ENCODE assay signal across 8 cellular contexts in the genomic region with DNA sequence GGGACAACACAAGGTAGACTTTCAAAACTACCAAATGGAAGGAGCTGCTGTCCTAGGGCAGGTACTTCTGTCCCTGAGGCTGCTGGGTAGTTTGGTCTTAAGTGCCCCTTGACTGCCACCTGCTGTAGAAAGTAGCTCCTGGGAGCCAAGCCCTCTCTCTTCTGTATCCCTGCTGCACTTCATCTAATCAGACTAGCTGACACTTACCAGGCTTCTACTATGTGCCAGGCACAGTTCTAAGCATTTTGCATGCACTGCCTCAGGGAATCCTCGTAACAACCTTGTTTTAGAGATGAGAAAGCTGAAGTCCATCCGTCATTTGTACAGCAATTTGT. TPM values are rescaled to one million over a fixed set of nuclear protein-coding genes. Genes with fewer than 3 reads are reported as not detected.
DNase-seq lines count a peak whose midpoint lies in the region; ATAC-seq, FAIRE-seq and TF ChIP-seq lines count a peak whose summit lies in the region.

No MANE protein-coding gene starts in this region.

- no peak overlapping the region for H3K56ac ChIP-seq in H9 (ENCODE audit: insufficient read length, low read depth, low read length)

- H3K4me1 Mint-ChIP-seq in H9 (peaks cover 3 to 8% of the 10 kb centered on the region in 2 experiments), astrocyte (ENCODE audit: low read depth, unreplicated experiment) (peaks cover 21% of the 10 kb centered on the region)

- no peaks in the 10 kb centered on the region for H3K79me1 ChIP-seq in H9 (ENCODE audit: insufficient read depth, low read depth, low read length, poor library complexity, severe bottlenecking)

- H2BK20ac ChIP-seq in H9 (ENCODE audit: low read depth, low read length, poor library complexity, severe bottlenecking), result no peak overlapping the region

- no peak overlapping the region for H3K4me3 ChIP-seq in OCI-LY7 (ENCODE audit: low read depth, low read length, poor library complexity, severe bottlenecking)
- no peak overlapping the region for H3K4me3 ChIP-seq in astrocyte (ENCODE audit: insufficient read depth, low read depth, low read length)

- no peak overlapping the region for H3K23ac ChIP-seq in H9 (ENCODE audit: insufficient read length, low read depth, low read length)

- no peak overlapping the region for H2BK15ac ChIP-seq in H9 (ENCODE audit: low read depth, low read length)

- no peaks in the 10 kb centered on the region for H4K20me1 ChIP-seq in H9 (ENCODE audit: control insufficient read depth, insufficient read depth, insufficient read length)
- H4K20me1 ChIP-seq in OCI-LY7 (ENCODE audit: insufficient read depth, low read length), result no peaks in the 10 kb centered on the region
- H4K20me1 ChIP-seq in astrocyte (ENCODE audit: insufficient read depth, low read length), result no peaks in the 10 kb centered on the region

- POLR2A ChIA-PET in OCI-LY7 (lab: Charles Lee), result interaction anchor here (0.5 to 1.6 kb wide), 3 partner anchors 15 to 951 kb away, joined by 4 to 7 read pairs (median 5); partner anchors contain the start of gene SRSF4

- H2AFZ ChIP-seq in H9 (ENCODE audit: low read length) (no peak overlapping the region), OCI-LY7 (ENCODE audit: low read length) (no peak overlapping the region), astrocyte (ENCODE audit: low read depth, low read length) (no peak overlapping the region)

- ATAC-seq in GM19463 (IDR thresholded peaks at IDR 0.05; ENCODE audit: unreplicated experiment), result no peak

- H3K18ac ChIP-seq in H9 (ENCODE audit: insufficient read length, low read depth, low read length), result no peak overlapping the region

- peaks cover 39% of the 10 kb centered on the region for H3K36me3 ChIP-seq in OCI-LY7 (ENCODE audit: insufficient read depth, low read length)
- H3K36me3 ChIP-seq in astrocyte (ENCODE audit: insufficient read depth, low read length), result peaks cover 17% of the 10 kb centered on the region

- H3K14ac ChIP-seq in H9 (ENCODE audit: insufficient read depth, low read length), result no peak overlapping the region

- no peak overlapping the region for H2AK5ac ChIP-seq in H9 (ENCODE audit: insufficient read length, low read length)

- H3K27me3 ChIP-seq in H9 (ENCODE audit: insufficient read depth, low read length) (no peaks in the 10 kb centered on the region), astrocyte (ENCODE audit: insufficient read depth, low read length) (no peaks in the 10 kb centered on the region)

- H3K36me3 Mint-ChIP-seq in H9 (ENCODE audit: insufficient read depth in 1 of 3, low read depth in 3 of 3), result peaks cover 16 to 53% (median 52%) of the 10 kb centered on the region in 3 experiments; a peak in 6 of 7 replicates
- H3K36me3 Mint-ChIP-seq in astrocyte (ENCODE audit: low read depth, unreplicated experiment), result peaks cover 21% of the 10 kb centered on the region

- no CpG with 5 or more reads among the region's 2 CpGs for WGBS in H9 (ENCODE audit: extremely low coverage, insufficient read length, low lambda C conversion rate)

- H3K27ac Mint-ChIP-seq in H9, result no peak overlapping the region
- H3K27ac Mint-ChIP-seq in astrocyte (ENCODE audit: unreplicated experiment), result peak overlapping the region; percentile 87

- FAIRE-seq in astrocyte (lab: Jason Lieb, UNC), result no peak

- H3K27ac ChIP-seq in H9 (ENCODE audit: insufficient read length, low read depth, low read length) (no peak overlapping the region), OCI-LY7 (ENCODE audit: low read depth, low read length, poor library complexity, severe bottlenecking) (no peak overlapping the region), astrocyte (ENCODE audit: low read depth, low read length) (peak overlapping the region; percentile 52)

- H3K27me3 Mint-ChIP-seq in H9 (ENCODE audit: low read depth) (no peaks in the 10 kb centered on the region), astrocyte (ENCODE audit: low read depth, unreplicated experiment) (peaks cover 1% of the 10 kb centered on the region)

- H3K79me2 ChIP-seq in H9 (ENCODE audit: insufficient read depth, low read length), result no peaks in the 10 kb centered on the region
- no peaks in the 10 kb centered on the region for H3K79me2 ChIP-seq in OCI-LY7 (ENCODE audit: insufficient read depth, low read depth, low read length)
- H3K79me2 ChIP-seq in astrocyte (ENCODE audit: insufficient read depth, low read length), result no peaks in the 10 kb centered on the region

- no peak overlapping the region for H3K4me2 ChIP-seq in H9 (ENCODE audit: insufficient read depth, insufficient read length, low read length)
- no peak overlapping the region for H3K4me2 ChIP-seq in OCI-LY7 (ENCODE audit: low read length)
- H3K4me2 ChIP-seq in astrocyte (ENCODE audit: low read length), result no peak overlapping the region

- H2BK5ac ChIP-seq in H9 (ENCODE audit: insufficient read length, low read length), result no peak overlapping the region

- H3K4me3 Mint-ChIP-seq in H9 (no peak overlapping the region), astrocyte (ENCODE audit: unreplicated experiment) (no peak overlapping the region)

- H3K9me2 ChIP-seq in OCI-LY7 (ENCODE audit: insufficient read depth, low read length), result no peaks in the 10 kb centered on the region

- H3K23me2 ChIP-seq in H9 (ENCODE audit: insufficient read length, low read depth, low read length, poor library complexity, severe bottlenecking), result no peaks in the 10 kb centered on the region

- DNase-seq in COLO668 (lab: John Stamatoyannopoulos, UW; ENCODE audit: unreplicated experiment) (peak; percentile 43), H9 (peak; percentile 72), OCI-LY7 (ENCODE audit: low spot score) (peak; percentile 67), astrocyte (ENCODE audit: low read depth) (no peak), lung microvascular endothelial cell (ENCODE audit: low read depth in 2 of 2) (peak; percentile 47 to 50), NCI-H446 treated with DMSO at 0.1 percent for 48 hours (lab: John Stamatoyannopoulos, UW) (no peak), globus pallidus (ENCODE audit: low spot score) (no peak)

- H4K91ac ChIP-seq in H9 (ENCODE audit: insufficient read length, low read depth, low read length), result no peak overlapping the region

- TF ChIP-seq CTCF in H9 (conservative IDR thresholded peaks at IDR 0.05) (peak; percentile 70), OCI-LY7 (conservative IDR thresholded peaks at IDR 0.05; ENCODE audit: low read length) (peak; percentile 76), astrocyte (IDR thresholded peaks at IDR 0.05; ENCODE audit: insufficient read depth, low read depth, low read length) (peak; percentile 34)

- no TSS peak for BruUV-seq in OCI-LY7 (replicated peaks; lab: Mats Ljungman, UMichigan)

- H3K9me3 ChIP-seq in H9 (ENCODE audit: control insufficient read depth, low read depth, low read length) (no peaks in the 10 kb centered on the region), OCI-LY7 (ENCODE audit: low read length) (no peaks in the 10 kb centered on the region), astrocyte (ENCODE audit: insufficient read depth, low read depth, low read length) (no peaks in the 10 kb centered on the region)

- no peak overlapping the region for H4K8ac ChIP-seq in H9 (replicated peaks; ENCODE audit: insufficient read length, low read depth, low read length)

- no peak overlapping the region for H3K4ac ChIP-seq in H9 (ENCODE audit: low read depth, low read length)

- H4K5ac ChIP-seq in H9 (ENCODE audit: insufficient read length, low read depth, low read length), result no peak overlapping the region

- H3K4me1 ChIP-seq in H9 (ENCODE audit: insufficient read depth, low read length) (peaks cover 3% of the 10 kb centered on the region; the same call in 1 of the 2 replicates), OCI-LY7 (ENCODE audit: insufficient read depth, low read length, poor library complexity, severe bottlenecking) (no peaks in the 10 kb centered on the region), astrocyte (ENCODE audit: insufficient read depth, low read length) (peaks cover 23% of the 10 kb centered on the region)

- H3K9ac ChIP-seq in H9 (ENCODE audit: extremely low read depth, insufficient read length, low read length), result no peak overlapping the region
- H3K9ac ChIP-seq in astrocyte (ENCODE audit: low read length), result peak overlapping the region; percentile 34

- H3T11ph ChIP-seq in H9 (ENCODE audit: low read length), result no peak overlapping the region

- CTCF ChIA-PET in OCI-LY7 (lab: Charles Lee; ENCODE audit: unreplicated experiment), result interaction anchor here (0.6 to 1.3 kb wide), 3 partner anchors 18 to 316 kb away, joined by 3 to 4 read pairs (median 3); no protein-coding TSS in a partner anchor

- H2BK120ac ChIP-seq in H9 (ENCODE audit: low read depth, low read length, poor library complexity, severe bottlenecking), result no peak overlapping the region

- no peak overlapping the region for H2BK12ac ChIP-seq in H9 (ENCODE audit: insufficient read length, low read depth, low read length)

- intact Hi-C loops in OCI-LY7 (cut with micrococcal nuclease; ENCODE audit: unreplicated experiment), result loop anchor here (1.0 kb wide), 1 partner anchor 315 kb away; no protein-coding TSS in a partner anchor

- no peaks in the 10 kb centered on the region for H3K9me3 Mint-ChIP-seq in H9
- H3K9me3 Mint-ChIP-seq in astrocyte (ENCODE audit: unreplicated experiment), result no peaks in the 10 kb centered on the region

RNA-seq across cellular contexts. Expression of gene SRSF4, which starts 15.9 kb away (rescaled TPM):
- 89.8 and 90.6 TPM in 2 replicates for total RNA-seq in H9 (2021)
- 52.8 and 68.6 TPM in 2 replicates for total RNA-seq in OCI-LY7 (2014; rRNA removed; shearing (Covaris generic))
- total RNA-seq in OCI-LY7 (2022), result 122 and 130 TPM in 2 replicates
- total RNA-seq in astrocyte, result 48.2 and 52.6 TPM in 2 replicates
- 19.4 and 35.7 TPM in 2 replicates for total RNA-seq in lung microvascular endothelial cell

RNA-seq across cellular contexts. Expression of gene MECR, which starts 33.2 kb away (rescaled TPM):
- total RNA-seq in H9 (2021) (25.8 and 30.9 TPM in 2 replicates), OCI-LY7 (2022) (30.0 and 33.3 TPM in 2 replicates), astrocyte (25.1 and 30.3 TPM in 2 replicates), lung microvascular endothelial cell (12.7 and 15.5 TPM in 2 replicates)
- total RNA-seq in OCI-LY7 (2014; rRNA removed; shearing (Covaris generic)), result 27.2 and 33.5 TPM in 2 replicates

RNA-seq across cellular contexts. Expression of gene PTPRU, which starts 38.8 kb away (rescaled TPM):
- total RNA-seq in H9 (2021) (45.0 and 45.5 TPM in 2 replicates), OCI-LY7 (2022) (3.3 and 4.6 TPM in 2 replicates), astrocyte (36.6 and 47.2 TPM in 2 replicates), lung microvascular endothelial cell (1.8 and 2.6 TPM in 2 replicates)
- 2.5 and 7.3 TPM in 2 replicates for total RNA-seq in OCI-LY7 (2014; rRNA removed; shearing (Covaris generic))

Comparison
In these comparisons a context has a peak if more than half of its experiments do, and no peak if none do; other contexts are left out.
1. DNase-seq: peak in COLO668 (single experiment), H9 (single experiment), OCI-LY7 (single experiment) and lung microvascular endothelial cell (2 of 2); none in astrocyte (single experiment), NCI-H446 treated with DMSO at 0.1 percent for 48 hours (single experiment) and globus pallidus (single experiment).
2. Peak in every context shown above with its lines, with median percentiles within 50 percentile points of each other: CTCF ChIP-seq.